In genomic region chr1:26112407-26112775, GRCh38 we compare ENCODE assay signal across 6 cellular contexts.
DNase-seq lines count a peak whose midpoint lies in the region; ATAC-seq and TF ChIP-seq lines count a peak whose summit lies in the region.

No MANE protein-coding gene starts in this region.

- H3K9me3 ChIP-seq in iPS-15b (ENCODE audit: control insufficient read depth, insufficient read depth, low read length) = no peaks in the 10 kb centered on the region

- peaks cover 9% of the 10 kb centered on the region for H3K4me1 ChIP-seq in iPS-15b (ENCODE audit: control insufficient read depth, insufficient read depth, low read length)

- H3K27ac Mint-ChIP-seq in activated naive CD4-positive, alpha-beta T cell treated with anti-CD3 and anti-CD28 coated beads, Interleukin-2, amount 10 ng/mL, durations not matched to agents 7 days and 5 days = peak overlapping the region; percentile 96

- H3K36me3 ChIP-seq in iPS-15b (ENCODE audit: control insufficient read depth, insufficient read depth, low read length) = no peaks in the 10 kb centered on the region

- H3K9ac ChIP-seq in iPS-15b (ENCODE audit: low read depth, low read length) = no peak overlapping the region

- peak; percentile 35 for DNase-seq in activated naive CD4-positive, alpha-beta T cell treated with anti-CD3 and anti-CD28 coated beads, Interleukin-2, amount 10 ng/mL, durations not matched to agents 7 days and 5 days
- no peak for DNase-seq in activated naive CD4-positive, alpha-beta T cell treated with anti-CD3 and anti-CD28 coated beads, Interleukin-2, amount 50 U/mL, for 16 hours
- DNase-seq in activated gamma-delta T cell treated with Interleukin-2 at 50 U/mL for 16 hours = no peak

- peaks cover 38% of the 10 kb centered on the region for H3K4me1 Mint-ChIP-seq in activated naive CD4-positive, alpha-beta T cell treated with anti-CD3 and anti-CD28 coated beads, Interleukin-2, amount 10 ng/mL, durations not matched to agents 7 days and 5 days

- ATAC-seq in SK-N-SH treated with all-trans-retinoic acid at 6 μM for 48 hours = peak; percentile 12; the same call in 2 of the 3 replicates
- ATAC-seq in GM19463 (IDR thresholded peaks at IDR 0.05; ENCODE audit: unreplicated experiment) = no peak

- no peaks in the 10 kb centered on the region for H3K27me3 Mint-ChIP-seq in activated naive CD4-positive, alpha-beta T cell treated with anti-CD3 and anti-CD28 coated beads, Interleukin-2, amount 10 ng/mL, durations not matched to agents 7 days and 5 days

- H3K9me3 Mint-ChIP-seq in activated naive CD4-positive, alpha-beta T cell treated with anti-CD3 and anti-CD28 coated beads, Interleukin-2, amount 10 ng/mL, durations not matched to agents 7 days and 5 days = no peaks in the 10 kb centered on the region

- CTCF ChIA-PET in activated naive CD4-positive, alpha-beta T cell treated with anti-CD3 and anti-CD28 coated beads, Interleukin-2, amount 10 ng/mL, durations not matched to agents 7 days and 5 days (lab: Charles Lee) = interaction anchor here (1.2 to 2.0 kb wide), 2 partner anchors 11 to 33 kb away, joined by 3 to 12 read pairs; no protein-coding TSS in a partner anchor

- peak overlapping the region; percentile 98 for H3K4me3 Mint-ChIP-seq in activated naive CD4-positive, alpha-beta T cell treated with anti-CD3 and anti-CD28 coated beads, Interleukin-2, amount 10 ng/mL, durations not matched to agents 7 days and 5 days

- H3K4me3 ChIP-seq in iPS-15b (ENCODE audit: low read depth, low read length) = peak overlapping the region; percentile 98

- H3K27me3 ChIP-seq in iPS-15b (ENCODE audit: control insufficient read depth, insufficient read depth, low read length) = peaks cover 14% of the 10 kb centered on the region

- peaks cover 21% of the 10 kb centered on the region for H3K36me3 Mint-ChIP-seq in activated naive CD4-positive, alpha-beta T cell treated with anti-CD3 and anti-CD28 coated beads, Interleukin-2, amount 10 ng/mL, durations not matched to agents 7 days and 5 days

TF ChIP-seq in SK-N-SH treated with all-trans-retinoic acid at 6 μM for 48 hours, 23 proteins besides CTCF, POLR2A, EP300 and RAD21:
- TF ChIP-seq RARB (CRISPR knock-in tag; IDR thresholded peaks at IDR 0.05) = no peak
- TF ChIP-seq ISL1 (CRISPR knock-in tag; IDR thresholded peaks at IDR 0.05) = no peak
- TF ChIP-seq CREB5 (CRISPR knock-in tag; IDR thresholded peaks at IDR 0.05; ENCODE audit: low read depth) = no peak
- TF ChIP-seq CSDC2 (CRISPR knock-in tag; IDR thresholded peaks at IDR 0.05) = no peak
- no peak for TF ChIP-seq ZC3H10 (CRISPR knock-in tag; IDR thresholded peaks at IDR 0.05)
- TF ChIP-seq POU6F1 (CRISPR knock-in tag; IDR thresholded peaks at IDR 0.05; ENCODE audit: borderline replicate concordance, low read depth) = no peak
